ENCODE assay signal across 7 cellular contexts in genomic region chr5:62143268-62144229, GRCh38.
DNase-seq lines count a peak whose midpoint lies in the region; ATAC-seq and TF ChIP-seq lines count a peak whose summit lies in the region.

No MANE protein-coding gene starts in this region.

- DNase-seq in GM12864 (ENCODE audit: low read depth), result no peak
- DNase-seq in NCI-H1092 treated with DMSO at 0.1 percent for 48 hours (lab: John Stamatoyannopoulos, UW), result peak; percentile 35
- DNase-seq in dorsolateral prefrontal cortex, result no peak
- no peak for DNase-seq in osteoblast (ENCODE audit: insufficient read length, low spot score, missing footprints)
- no peak for DNase-seq in NK-92 (lab: John Stamatoyannopoulos, UW; ENCODE audit: unreplicated experiment)
- no peak for DNase-seq in NCI-H1930 (lab: John Stamatoyannopoulos, UW)

- H3K4me1 ChIP-seq in osteoblast (ENCODE audit: insufficient read depth, low read length), result peaks cover 13% of the 10 kb centered on the region

- H2AFZ ChIP-seq in osteoblast (ENCODE audit: low read length), result peak overlapping the region; percentile 49

- peak; percentile 36 for TF ChIP-seq CTCF in GM12864 (IDR thresholded peaks at IDR 0.05; ENCODE audit: low read depth, low read length, missing control alignments)
- peak; percentile 37 to 80 (median 70) for TF ChIP-seq CTCF in dorsolateral prefrontal cortex (IDR thresholded peaks at IDR 0.05 in 54 of 56, conservative IDR thresholded peaks at IDR 0.05 in 2 of 56; ENCODE audit: low read depth in 1 of 56, partially characterized antibody in 56 of 56)
- TF ChIP-seq CTCF in osteoblast (IDR thresholded peaks at IDR 0.05; ENCODE audit: extremely low read depth, low read depth, low read length), result peak; percentile 64

- ATAC-seq in HG02763 (IDR thresholded peaks at IDR 0.05; ENCODE audit: unreplicated experiment), result no peak

- no peaks in the 10 kb centered on the region for H3K79me2 ChIP-seq in osteoblast (ENCODE audit: insufficient read depth, low read length)

- H3K9me3 ChIP-seq in osteoblast (ENCODE audit: low read depth, low read length), result no peaks in the 10 kb centered on the region

- intact Hi-C loops in dorsolateral prefrontal cortex (cut with DNase I), result loop anchor here in 1 of 2 donors (2.0 to 10.0 kb wide), 2 partner anchors 203 to 309 kb away; no protein-coding TSS in a partner anchor

- peak overlapping the region in 12 of 59 donors; percentile 3 to 69 (median 24) for H3K27ac ChIP-seq in dorsolateral prefrontal cortex
- H3K27ac ChIP-seq in osteoblast (ENCODE audit: low read depth, low read length), result no peak overlapping the region

- H3K27me3 ChIP-seq in dorsolateral prefrontal cortex (peaks cover 0 to 2% (median 0%) of the 10 kb centered on the region in 45 donors), osteoblast (ENCODE audit: insufficient read depth, low read length) (no peaks in the 10 kb centered on the region)

- no peaks in the 10 kb centered on the region for H3K36me3 ChIP-seq in osteoblast (ENCODE audit: insufficient read depth, low read length)

- peak overlapping the region; percentile 73 for H3K4me2 ChIP-seq in osteoblast (ENCODE audit: insufficient read depth, low read length)

- no peak overlapping the region for H3K4me3 ChIP-seq in GM12864 (ENCODE audit: low read depth, low read length)
- H3K4me3 ChIP-seq in dorsolateral prefrontal cortex, result peak overlapping the region in 38 of 59 donors; percentile 1 to 51 (median 29)
- H3K4me3 ChIP-seq in osteoblast (ENCODE audit: insufficient read depth, low read length), result peak overlapping the region; percentile 44

- no peaks in the 10 kb centered on the region for H4K20me1 ChIP-seq in osteoblast (ENCODE audit: insufficient read depth, low read length)
